Comparison of ENCODE assay signal across 1 cellular context in the genomic region with DNA sequence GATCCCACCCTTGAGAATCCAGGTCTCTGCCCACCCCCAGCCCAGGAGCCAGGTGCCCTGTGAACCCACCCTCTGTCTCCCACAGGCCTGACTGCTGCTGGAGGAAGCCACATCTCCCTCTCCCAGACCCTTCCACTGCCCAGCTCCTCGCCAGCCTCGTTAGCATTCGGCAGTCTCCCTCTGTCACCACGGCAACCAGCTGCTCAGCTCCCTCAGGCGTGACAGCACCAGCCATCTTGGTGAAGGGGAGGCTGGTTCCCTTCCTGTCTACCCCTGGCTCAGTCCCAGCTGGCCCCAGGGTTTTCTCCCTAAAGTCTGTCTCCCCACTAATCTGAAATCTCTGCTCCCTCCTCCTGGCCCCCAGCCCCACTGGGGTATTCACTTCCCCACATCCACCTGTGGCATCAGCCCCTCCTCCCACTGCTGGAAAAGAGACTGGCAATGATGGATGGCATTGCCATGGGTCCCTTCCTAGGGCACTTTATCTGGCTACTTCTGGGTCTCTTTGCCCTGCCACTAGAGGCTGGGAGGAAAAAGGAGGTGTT.
A peak's percentile ranks its signal among the peaks of the same experiment; 100 is the strongest.
TF ChIP-seq lines count a peak whose summit lies in the region.

No MANE protein-coding gene starts in this region.

TF ChIP-seq in HEK293, 187 proteins besides CTCF, POLR2A, EP300 and RAD21 (continued from another document):
- TF ChIP-seq ZNF202 (tag by site-specific recombination; IDR thresholded peaks at IDR 0.05; ENCODE audit: borderline replicate concordance): no peak
- TF ChIP-seq KLF16 (tag by site-specific recombination; IDR thresholded peaks at IDR 0.05): no peak
- TF ChIP-seq, protein P1, sequence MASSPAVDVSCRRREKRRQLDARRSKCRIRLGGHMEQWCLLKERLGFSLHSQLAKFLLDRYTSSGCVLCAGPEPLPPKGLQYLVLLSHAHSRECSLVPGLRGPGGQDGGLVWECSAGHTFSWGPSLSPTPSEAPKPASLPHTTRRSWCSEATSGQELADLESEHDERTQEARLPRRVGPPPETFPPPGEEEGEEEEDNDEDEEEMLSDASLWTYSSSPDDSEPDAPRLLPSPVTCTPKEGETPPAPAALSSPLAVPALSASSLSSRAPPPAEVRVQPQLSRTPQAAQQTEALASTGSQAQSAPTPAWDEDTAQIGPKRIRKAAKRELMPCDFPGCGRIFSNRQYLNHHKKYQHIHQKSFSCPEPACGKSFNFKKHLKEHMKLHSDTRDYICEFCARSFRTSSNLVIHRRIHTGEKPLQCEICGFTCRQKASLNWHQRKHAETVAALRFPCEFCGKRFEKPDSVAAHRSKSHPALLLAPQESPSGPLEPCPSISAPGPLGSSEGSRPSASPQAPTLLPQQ (tag by site-specific recombination; IDR thresholded peaks at IDR 0.05): no peak
- TF ChIP-seq TCF7L2 (IDR thresholded peaks at IDR 0.05; ENCODE audit: borderline replicate concordance, low read depth, low read length): no peak
- TF ChIP-seq SCRT1 (tag by site-specific recombination; IDR thresholded peaks at IDR 0.05; ENCODE audit: borderline replicate concordance): peak; percentile 73
- no peak for TF ChIP-seq ZIC2 (tag by site-specific recombination; IDR thresholded peaks at IDR 0.05)
- no peak for TF ChIP-seq PRDM1 (tag by site-specific recombination; IDR thresholded peaks at IDR 0.05)
- TF ChIP-seq, protein P2, sequence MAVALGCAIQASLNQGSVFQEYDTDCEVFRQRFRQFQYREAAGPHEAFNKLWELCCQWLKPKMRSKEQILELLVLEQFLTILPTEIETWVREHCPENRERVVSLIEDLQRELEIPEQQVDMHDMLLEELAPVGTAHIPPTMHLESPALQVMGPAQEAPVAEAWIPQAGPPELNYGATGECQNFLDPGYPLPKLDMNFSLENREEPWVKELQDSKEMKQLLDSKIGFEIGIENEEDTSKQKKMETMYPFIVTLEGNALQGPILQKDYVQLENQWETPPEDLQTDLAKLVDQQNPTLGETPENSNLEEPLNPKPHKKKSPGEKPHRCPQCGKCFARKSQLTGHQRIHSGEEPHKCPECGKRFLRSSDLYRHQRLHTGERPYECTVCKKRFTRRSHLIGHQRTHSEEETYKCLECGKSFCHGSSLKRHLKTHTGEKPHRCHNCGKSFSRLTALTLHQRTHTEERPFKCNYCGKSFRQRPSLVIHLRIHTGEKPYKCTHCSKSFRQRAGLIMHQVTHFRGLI (tag by site-specific recombination; IDR thresholded peaks at IDR 0.05): no peak
- TF ChIP-seq ZNF157 (tag by site-specific recombination; IDR thresholded peaks at IDR 0.05): no peak
- TF ChIP-seq, protein P3, sequence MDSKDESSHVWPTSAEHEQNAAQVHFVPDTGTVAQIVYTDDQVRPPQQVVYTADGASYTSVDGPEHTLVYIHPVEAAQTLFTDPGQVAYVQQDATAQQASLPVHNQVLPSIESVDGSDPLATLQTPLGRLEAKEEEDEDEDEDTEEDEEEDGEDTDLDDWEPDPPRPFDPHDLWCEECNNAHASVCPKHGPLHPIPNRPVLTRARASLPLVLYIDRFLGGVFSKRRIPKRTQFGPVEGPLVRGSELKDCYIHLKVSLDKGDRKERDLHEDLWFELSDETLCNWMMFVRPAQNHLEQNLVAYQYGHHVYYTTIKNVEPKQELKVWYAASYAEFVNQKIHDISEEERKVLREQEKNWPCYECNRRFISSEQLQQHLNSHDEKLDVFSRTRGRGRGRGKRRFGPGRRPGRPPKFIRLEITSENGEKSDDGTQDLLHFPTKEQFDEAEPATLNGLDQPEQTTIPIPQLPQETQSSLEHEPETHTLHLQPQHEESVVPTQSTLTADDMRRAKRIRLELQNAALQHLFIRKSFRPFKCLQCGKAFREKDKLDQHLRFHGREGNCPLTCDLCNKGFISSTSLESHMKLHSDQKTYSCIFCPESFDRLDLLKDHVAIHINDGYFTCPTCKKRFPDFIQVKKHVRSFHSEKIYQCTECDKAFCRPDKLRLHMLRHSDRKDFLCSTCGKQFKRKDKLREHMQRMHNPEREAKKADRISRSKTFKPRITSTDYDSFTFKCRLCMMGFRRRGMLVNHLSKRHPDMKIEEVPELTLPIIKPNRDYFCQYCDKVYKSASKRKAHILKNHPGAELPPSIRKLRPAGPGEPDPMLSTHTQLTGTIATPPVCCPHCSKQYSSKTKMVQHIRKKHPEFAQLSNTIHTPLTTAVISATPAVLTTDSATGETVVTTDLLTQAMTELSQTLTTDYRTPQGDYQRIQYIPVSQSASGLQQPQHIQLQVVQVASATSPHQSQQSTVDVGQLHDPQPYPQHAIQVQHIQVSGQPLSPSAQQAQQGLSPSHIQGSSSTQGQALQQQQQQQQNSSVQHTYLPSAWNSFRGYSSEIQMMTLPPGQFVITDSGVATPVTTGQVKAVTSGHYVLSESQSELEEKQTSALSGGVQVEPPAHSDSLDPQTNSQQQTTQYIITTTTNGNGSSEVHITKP (tag by site-specific recombination; IDR thresholded peaks at IDR 0.05): peak; percentile 49
- no peak for TF ChIP-seq ZNF23 (tag by site-specific recombination; IDR thresholded peaks at IDR 0.05; ENCODE audit: borderline replicate concordance)
- TF ChIP-seq ZNF292 (tag by site-specific recombination; IDR thresholded peaks at IDR 0.05; ENCODE audit: borderline replicate concordance, low read depth): no peak
- TF ChIP-seq ZBTB17 (tag by site-specific recombination; IDR thresholded peaks at IDR 0.05): peak; percentile 58
- TF ChIP-seq, protein P4, sequence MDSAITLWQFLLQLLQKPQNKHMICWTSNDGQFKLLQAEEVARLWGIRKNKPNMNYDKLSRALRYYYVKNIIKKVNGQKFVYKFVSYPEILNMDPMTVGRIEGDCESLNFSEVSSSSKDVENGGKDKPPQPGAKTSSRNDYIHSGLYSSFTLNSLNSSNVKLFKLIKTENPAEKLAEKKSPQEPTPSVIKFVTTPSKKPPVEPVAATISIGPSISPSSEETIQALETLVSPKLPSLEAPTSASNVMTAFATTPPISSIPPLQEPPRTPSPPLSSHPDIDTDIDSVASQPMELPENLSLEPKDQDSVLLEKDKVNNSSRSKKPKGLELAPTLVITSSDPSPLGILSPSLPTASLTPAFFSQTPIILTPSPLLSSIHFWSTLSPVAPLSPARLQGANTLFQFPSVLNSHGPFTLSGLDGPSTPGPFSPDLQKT (IDR thresholded peaks at IDR 0.05; ENCODE audit: borderline replicate concordance, low read depth, low read length): no peak
- peak; percentile 89 for TF ChIP-seq SCRT2 (tag by site-specific recombination; IDR thresholded peaks at IDR 0.05)
- TF ChIP-seq ZNF214 (tag by site-specific recombination; IDR thresholded peaks at IDR 0.05; ENCODE audit: borderline replicate concordance): no peak
- no peak for TF ChIP-seq ZNF677 (tag by site-specific recombination; IDR thresholded peaks at IDR 0.05)
